In genomic region chr10:64515975-64516699, GRCh38 we compare ENCODE assay signal across 7 cellular contexts.
"Had no signal": no experiment of that assay in that cellular context is flagged by ENCODE, and none has a peak within 500 bp of the region (broad histone marks: within the 10 kb centered on the region; RNA-seq: fewer than 3 reads in every experiment).

No MANE protein-coding gene starts in this region.

- DNase-seq: activated B cell treated with CpG ODN at 0.5 μM for 24 hours; activated CD4-positive, alpha-beta T cell treated with anti-CD3 and anti-CD28 coated beads, Interleukin-2, amount 10 ng/mL, durations not matched to agents 24 days and 14 days; activated CD8-positive, alpha-beta memory T cell treated with anti-CD3 and anti-CD28 coated beads for 24 hours; activated naive CD4-positive, alpha-beta T cell treated with anti-CD3 and anti-CD28 coated beads, Interleukin-2, amount 10 ng/mL, durations not matched to agents 7 days and 5 days; effector memory CD8-positive, alpha-beta T cell; naive thymus-derived CD8-positive, alpha-beta T cell; posterior cingulate gyrus had no signal
